7 cellular contexts compared by ENCODE assay signal in the genomic region with DNA sequence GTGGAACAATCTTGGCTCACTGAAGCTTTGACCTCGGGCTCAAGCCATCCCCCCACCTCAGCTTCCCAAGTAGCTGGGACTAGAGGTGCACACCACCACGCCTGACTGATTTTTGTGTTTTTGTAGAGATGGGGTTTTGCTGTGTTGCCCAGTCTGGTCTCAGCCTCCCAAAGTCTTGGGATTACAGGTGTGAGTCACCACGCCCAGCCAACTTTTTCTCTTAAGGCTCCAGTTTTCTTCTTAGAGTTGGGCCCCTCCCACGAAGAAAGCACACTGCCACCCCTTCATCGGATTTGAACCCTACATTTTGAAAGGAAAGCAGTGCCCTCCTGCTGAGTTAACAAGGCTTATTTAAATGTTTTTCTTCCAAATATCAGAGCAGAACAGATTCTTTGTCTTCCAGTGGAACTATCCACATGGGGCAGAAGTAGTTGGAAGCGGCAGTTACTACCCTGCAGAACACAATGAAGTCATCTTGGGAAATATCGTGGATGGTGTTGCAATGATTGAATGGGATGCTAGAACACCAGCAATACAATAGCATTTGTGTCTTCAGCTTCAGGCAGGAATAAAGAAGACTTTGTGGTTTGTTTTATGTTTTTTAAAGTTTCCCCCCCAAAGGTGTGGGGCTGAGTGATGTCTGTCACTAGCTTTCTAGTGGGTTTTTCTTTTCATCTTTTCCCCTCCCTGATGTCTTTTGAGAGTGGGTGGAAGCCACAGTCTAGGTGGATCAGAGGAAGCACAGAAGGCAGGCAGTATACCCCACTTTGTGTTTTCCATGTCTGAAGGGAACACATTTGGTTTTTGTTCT. TPM values are rescaled to one million over a fixed set of nuclear protein-coding genes. Genes with fewer than 3 reads are reported as not detected.
DNase-seq lines count a peak whose midpoint lies in the region; ATAC-seq and TF ChIP-seq lines count a peak whose summit lies in the region.

No MANE protein-coding gene starts in this region.

- TF ChIP-seq CTCF in Loucy (conservative IDR thresholded peaks at IDR 0.05; ENCODE audit: low read length) = no peak
- TF ChIP-seq CTCF in gastroesophageal sphincter (IDR thresholded peaks at IDR 0.05) = no peak

- H3K27me3 ChIP-seq in Loucy (ENCODE audit: insufficient read depth, low read length, poor library complexity, severe bottlenecking) (no peaks in the 10 kb centered on the region), gastroesophageal sphincter (no peaks in the 10 kb centered on the region)

- peaks cover 78% of the 10 kb centered on the region for H3K4me1 Mint-ChIP-seq in stimulated activated naive CD8-positive, alpha-beta T cell treated with anti-CD3 and anti-CD28 coated beads, Interleukin-15, Interleukin-2, amounts not matched to agents 100 ng/mL and 50 ng/mL, for 24 hours (ENCODE audit: low read depth)

- H3K9ac ChIP-seq in Loucy (ENCODE audit: low read depth, low read length, poor library complexity, severe bottlenecking) = no peak overlapping the region

- no peak for TF ChIP-seq POLR2A in gastroesophageal sphincter (IDR thresholded peaks at IDR 0.05)

- 61 to 64% methylated on average over 6 to 7 of the region's 7 CpGs for WGBS in gastroesophageal sphincter (ENCODE audit: low coverage in 1 of 2), 2 donors

- peak overlapping the region; percentile 66 for H3K4me3 Mint-ChIP-seq in stimulated activated naive CD8-positive, alpha-beta T cell treated with anti-CD3 and anti-CD28 coated beads, Interleukin-15, Interleukin-2, amounts not matched to agents 100 ng/mL and 50 ng/mL, for 24 hours

- no peak for TF ChIP-seq EP300 in gastroesophageal sphincter (IDR thresholded peaks at IDR 0.05)

- DNase-seq in activated T-cell treated with anti-CD3 and anti-CD28 coated beads, Interleukin-2, amount 50 U/mL, for 48 hours = peak; percentile 39 to 45
- DNase-seq in SHP77 treated with DMSO at 0.1 percent for 48 hours (lab: John Stamatoyannopoulos, UW) = no peak

- H3K9me3 Mint-ChIP-seq in stimulated activated naive CD8-positive, alpha-beta T cell treated with anti-CD3 and anti-CD28 coated beads, Interleukin-15, Interleukin-2, amounts not matched to agents 100 ng/mL and 50 ng/mL, for 24 hours = no peaks in the 10 kb centered on the region

- H4K20me1 ChIP-seq in Loucy (ENCODE audit: insufficient read depth, low read length, poor library complexity, severe bottlenecking) = peaks cover 93% of the 10 kb centered on the region

- no peaks in the 10 kb centered on the region for H3K27me3 Mint-ChIP-seq in stimulated activated naive CD8-positive, alpha-beta T cell treated with anti-CD3 and anti-CD28 coated beads, Interleukin-15, Interleukin-2, amounts not matched to agents 100 ng/mL and 50 ng/mL, for 24 hours

- H2AFZ ChIP-seq in Loucy (ENCODE audit: low read length) = no peak overlapping the region

- H3K9me3 ChIP-seq in Loucy (ENCODE audit: insufficient read depth, low read depth, low read length) (no peaks in the 10 kb centered on the region), gastroesophageal sphincter (no peaks in the 10 kb centered on the region)

- peak overlapping the region; percentile 89 for H3K27ac Mint-ChIP-seq in stimulated activated naive CD8-positive, alpha-beta T cell treated with anti-CD3 and anti-CD28 coated beads, Interleukin-15, Interleukin-2, amounts not matched to agents 100 ng/mL and 50 ng/mL, for 24 hours

- peak overlapping the region; percentile 10 for H3K4me3 ChIP-seq in Loucy (ENCODE audit: low read length, poor library complexity, severe bottlenecking)
- no peak overlapping the region for H3K4me3 ChIP-seq in gastroesophageal sphincter

- peaks cover 31% of the 10 kb centered on the region for H3K36me3 Mint-ChIP-seq in stimulated activated naive CD8-positive, alpha-beta T cell treated with anti-CD3 and anti-CD28 coated beads, Interleukin-15, Interleukin-2, amounts not matched to agents 100 ng/mL and 50 ng/mL, for 24 hours (ENCODE audit: low read depth)

- H3K4me1 ChIP-seq in Loucy (ENCODE audit: insufficient read depth, low read length, poor library complexity, severe bottlenecking) = peaks cover 78% of the 10 kb centered on the region
- peaks cover 35 to 98% (median 74%) of the 10 kb centered on the region in 3 donors for H3K4me1 ChIP-seq in gastroesophageal sphincter

- H3K36me3 ChIP-seq in Loucy (ENCODE audit: insufficient read depth, low read length) (peaks cover 28% of the 10 kb centered on the region; the same call in 1 of the 2 replicates), gastroesophageal sphincter (peaks cover 0 to 7% of the 10 kb centered on the region in 2 donors)

- peak; percentile 34 for ATAC-seq in gastroesophageal sphincter
- ATAC-seq in HG03342 (IDR thresholded peaks at IDR 0.05; ENCODE audit: unreplicated experiment) = no peak
- ATAC-seq in HG02763 (IDR thresholded peaks at IDR 0.05; ENCODE audit: unreplicated experiment) = no peak

- H3K79me2 ChIP-seq in Loucy (ENCODE audit: insufficient read depth, low read length) = peaks cover 100% of the 10 kb centered on the region

- H3K27ac ChIP-seq in gastroesophageal sphincter = peak overlapping the region; percentile 95 to 97 (median 96)

- no peaks in the 10 kb centered on the region for H3K9me2 ChIP-seq in Loucy (replicated peaks; ENCODE audit: low read depth, low read length)

- H3F3A ChIP-seq in Loucy (ENCODE audit: low read depth) = peaks cover 3% of the 10 kb centered on the region; the same call in 1 of the 2 replicates

- peak overlapping the region; percentile 98 for H3K4me2 ChIP-seq in Loucy (ENCODE audit: low read depth, low read length, poor library complexity, severe bottlenecking)

RNA-seq across cellular contexts. Expression of gene ACTN4, which starts 8.9 kb away (rescaled TPM):
- total RNA-seq in gastroesophageal sphincter = 100 to 1,000 TPM; 337 to 938 (median 507) TPM

RNA-seq across cellular contexts. Expression of gene EIF3K, which starts 37.4 kb away (rescaled TPM):
- total RNA-seq in gastroesophageal sphincter = 100 to 1,000 TPM; 392 to 489 (median 414) TPM

RNA-seq across cellular contexts. Expression of gene MAP4K1, which starts 38.6 kb away (rescaled TPM):
- total RNA-seq in gastroesophageal sphincter = 10 to 100 TPM in 1 of 4 donors, 1 to 10 TPM in 2, under 1 TPM in 1; 0.62 to 16.1 (median 3.1) TPM
